Comparison of ENCODE assay signal across 10 cellular contexts in genomic region chr10:76297787-76298281, GRCh38.
DNase-seq lines count a peak whose midpoint lies in the region; ATAC-seq and TF ChIP-seq lines count a peak whose summit lies in the region.
"Had no signal": no experiment of that assay in that cellular context is flagged by ENCODE, and none has a peak within 500 bp of the region (broad histone marks: within the 10 kb centered on the region; RNA-seq: fewer than 3 reads in every experiment).

No MANE protein-coding gene starts in this region.

- no peak overlapping the region for H3K27ac Mint-ChIP-seq in immature natural killer cell
- H3K27ac Mint-ChIP-seq in natural killer cell, result no peak overlapping the region
- H3K27ac Mint-ChIP-seq: IgD-negative memory B cell had no signal

- H3K27ac ChIP-seq in body of pancreas (peak overlapping the region in 1 of 4 donors; percentile 31), mesodermal cell (ENCODE audit: low read depth, low read length, severe bottlenecking) (peak overlapping the region; percentile 57)

- ATAC-seq in body of pancreas (peak; percentile 15), HG02610 (IDR thresholded peaks at IDR 0.05; ENCODE audit: unreplicated experiment) (no peak), natural killer cell (no peak), GM18498 (IDR thresholded peaks at IDR 0.05; ENCODE audit: unreplicated experiment) (no peak)

- no peaks in the 10 kb centered on the region for H3K27me3 ChIP-seq in body of pancreas

- peak; percentile 90 for DNase-seq in DMS153 treated with DMSO at 0.1 percent for 48 hours (lab: John Stamatoyannopoulos, UW; ENCODE audit: unreplicated experiment)
- peak; percentile 55 to 84 for DNase-seq in NCI-H2081 (lab: John Stamatoyannopoulos, UW)
- peak in 3 of 4 donors; percentile 18 to 39 (median 28) for DNase-seq in body of pancreas
- DNase-seq in immature natural killer cell, result no peak
- DNase-seq in natural killer cell, result no peak
- DNase-seq: Right ventricle myocardium superior had no signal

- H3K27me3 Mint-ChIP-seq in immature natural killer cell (ENCODE audit: low read depth in 3 of 3) (peaks cover 0 to 3% (median 0%) of the 10 kb centered on the region in 3 donors), natural killer cell (ENCODE audit: low read depth in 2 of 2) (peaks cover 0 to 4% of the 10 kb centered on the region in 2 donors)
- H3K27me3 Mint-ChIP-seq: IgD-negative memory B cell had no signal

- intact Hi-C loops in body of pancreas (cut with DNase I) (no loop called here), natural killer cell (cut with micrococcal nuclease) (no loop called here)

- H3K4me3 ChIP-seq in body of pancreas, result no peak overlapping the region
- H3K4me3 ChIP-seq in mesodermal cell (ENCODE audit: extremely low read depth, insufficient read depth, low read length, poor library complexity, severe bottlenecking), result no peak overlapping the region

- H3K4me1 Mint-ChIP-seq in immature natural killer cell (no peaks in the 10 kb centered on the region), natural killer cell (no peaks in the 10 kb centered on the region)
- H3K4me1 Mint-ChIP-seq: IgD-negative memory B cell had no signal

- TF ChIP-seq CTCF in body of pancreas (IDR thresholded peaks at IDR 0.05) (no peak), natural killer cell (IDR thresholded peaks at IDR 0.05) (no peak)

- H3K9me3 ChIP-seq in body of pancreas (no peaks in the 10 kb centered on the region), mesodermal cell (ENCODE audit: control insufficient read depth, low read length) (no peaks in the 10 kb centered on the region)

- H3K36me3 Mint-ChIP-seq in immature natural killer cell, result no peaks in the 10 kb centered on the region
- no peaks in the 10 kb centered on the region for H3K36me3 Mint-ChIP-seq in natural killer cell
- H3K36me3 Mint-ChIP-seq: IgD-negative memory B cell had no signal

- 52 to 71% methylated on average over 10 of the region's 10 CpGs for WGBS in body of pancreas, 2 donors
- 94 to 98% methylated on average over 10 of the region's 10 CpGs for WGBS in mesodermal cell (ENCODE audit: insufficient coverage in 2 of 2), 2 experiments

- TF ChIP-seq POLR2A in body of pancreas (IDR thresholded peaks at IDR 0.05), result no peak

- no peaks in the 10 kb centered on the region for H3K36me3 ChIP-seq in body of pancreas (replicated peaks in 1 of 2; ENCODE audit: insufficient read depth in 1 of 2, low read depth in 2 of 2)
- no peaks in the 10 kb centered on the region for H3K36me3 ChIP-seq in mesodermal cell (ENCODE audit: control insufficient read depth, insufficient read depth, low read length)

- H3K4me1 ChIP-seq in body of pancreas (peaks cover 41% of the 10 kb centered on the region), mesodermal cell (ENCODE audit: control insufficient read depth, insufficient read depth, low read length, poor library complexity, severe bottlenecking) (peaks cover 16% of the 10 kb centered on the region)

- no peak overlapping the region for H3K4me3 Mint-ChIP-seq in immature natural killer cell
- no peak overlapping the region for H3K4me3 Mint-ChIP-seq in natural killer cell
- H3K4me3 Mint-ChIP-seq: IgD-negative memory B cell had no signal

- H3K9me3 Mint-ChIP-seq in immature natural killer cell (peaks cover 0 to 2% (median 0%) of the 10 kb centered on the region in 6 donors), natural killer cell (peaks cover 0 to 2% of the 10 kb centered on the region in 2 donors)

Comparison
In these comparisons a context has a peak if more than half of its experiments do, and no peak if none do; other contexts are left out.
1. DNase-seq: peak in DMS153 treated with DMSO at 0.1 percent for 48 hours (single experiment), NCI-H2081 (2 of 2) and body of pancreas (3 of 4); none in immature natural killer cell (0 of 3) and natural killer cell (single experiment).